Comparison of ENCODE assay signal across 1 cellular context in genomic region chr2:71005271-71006202, GRCh38.
TF ChIP-seq lines count a peak whose summit lies in the region.

No MANE protein-coding gene starts in this region.

TF ChIP-seq in H1, 55 proteins besides CTCF, POLR2A, EP300 and RAD21:
- no peak for TF ChIP-seq TBP (IDR thresholded peaks at IDR 0.05; ENCODE audit: low read depth, low read length)
